ENCODE assay signal across 24 cellular contexts in the genomic region with DNA sequence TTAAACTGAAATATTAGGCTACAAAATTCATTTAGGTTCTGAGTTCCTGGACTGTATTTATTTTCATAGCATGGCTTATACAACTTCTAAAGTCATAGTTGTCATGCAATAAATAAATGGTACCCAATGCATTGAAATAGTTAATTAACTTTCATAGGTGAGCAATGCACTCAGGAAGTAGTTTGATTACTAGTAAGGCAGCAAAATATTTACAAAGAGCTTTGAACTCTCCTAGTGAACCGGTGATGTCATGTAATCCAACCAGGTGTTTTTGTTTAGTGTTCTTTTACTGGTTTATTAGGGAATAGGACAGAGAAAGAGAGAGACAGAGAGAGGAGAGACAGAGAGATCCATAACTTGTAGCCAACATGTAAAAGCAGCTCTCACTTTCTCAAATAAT.
"Had no signal": no experiment of that assay in that cellular context is flagged by ENCODE, and none has a peak within 500 bp of the region (broad histone marks: within the 10 kb centered on the region; RNA-seq: fewer than 3 reads in every experiment).

No MANE protein-coding gene starts in this region.

- H3K9me3 ChIP-seq: adrenal gland, neutrophil, tibial nerve had no signal

- H3K27me3 ChIP-seq: adrenal gland, cardiac muscle cell, neutrophil, tibial nerve had no signal

- FAIRE-seq: astrocyte, urothelium cell line had no signal

- H3K36me3 ChIP-seq: adrenal gland, cardiac muscle cell, neutrophil, tibial nerve had no signal

- DNase-seq: activated CD4-positive, CD25-positive, alpha-beta regulatory T cell treated with anti-CD3 and anti-CD28 coated beads, Interleukin-2, amount 50 U/mL, for 72 hours; activated CD8-positive, alpha-beta memory T cell treated with anti-CD3 and anti-CD28 coated beads for 24 hours; activated CD8-positive, alpha-beta memory T cell treated with anti-CD3 and anti-CD28 coated beads, Interleukin-2, amount 50 U/mL, for 48 hours; activated effector memory CD4-positive, alpha-beta T cell treated with anti-CD3 and anti-CD28 coated beads, Interleukin-2, amount 50 U/mL, for 16 hours; activated T-cell treated with anti-CD3 and anti-CD28 coated beads, Interleukin-2, amount 50 U/mL, for 48 hours; adrenal gland; dermis blood vessel endothelial cell; effector memory CD4-positive, alpha-beta T cell; hippocampal formation; islet precursor cell; stimulated activated CD4-positive, alpha-beta T cell treated with anti-CD3 and anti-CD28 coated beads, Interleukin-2, amount 100 ng/mL, for 24 hours; stimulated activated naive CD8-positive, alpha-beta T cell treated with anti-CD3 and anti-CD28 coated beads, Interleukin-15, Interleukin-2, amounts not matched to agents 100 U/mL and 50 U/mL, for 24 hours; substantia nigra; T-helper 2 cell had no signal

- H3K4me3 ChIP-seq: adrenal gland, cardiac muscle cell, lung, tibial nerve had no signal

- ATAC-seq: activated naive CD4-positive, alpha-beta T cell treated with anti-CD3 and anti-CD28 coated beads, Interleukin-2, amount 50 U/mL, for 72 hours; left lobe of liver; natural killer cell treated with Interleukin-12 subunit alpha and Interleukin-12 subunit beta and Interleukin-15 and Interleukin-18, amount 100 ng/mL, for 72 hours; stimulated activated naive CD8-positive, alpha-beta T cell treated with anti-CD3 and anti-CD28 coated beads, Interleukin-15, Interleukin-2, amounts not matched to agents 100 U/mL and 50 U/mL, for 24 hours had no signal

- H3K4me1 ChIP-seq: adrenal gland, tibial nerve had no signal

- H3K27ac ChIP-seq: adrenal gland, cardiac muscle cell, neutrophil, tibial nerve, VCaP had no signal
